In the genomic region with DNA sequence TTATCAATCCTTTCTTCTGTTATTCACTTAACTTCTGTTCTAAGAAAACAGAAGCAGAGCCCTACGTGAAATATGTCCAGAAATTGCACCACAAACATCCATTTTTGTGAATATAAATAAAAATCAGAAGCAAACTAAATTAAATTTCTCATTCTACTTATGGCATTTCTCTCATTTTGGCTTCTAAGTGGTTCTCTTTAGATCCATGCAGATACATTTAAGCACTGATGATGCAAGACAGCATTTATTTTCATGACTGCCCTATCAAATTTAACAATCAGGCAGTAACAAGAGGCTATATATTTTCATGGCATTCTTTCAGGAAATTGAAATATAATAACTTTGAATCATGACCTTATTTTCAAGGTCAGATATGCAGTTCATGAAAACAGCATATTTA, we compare ENCODE assay signal across 18 cellular contexts.
DNase-seq lines count a peak whose midpoint lies in the region; ATAC-seq, FAIRE-seq and TF ChIP-seq lines count a peak whose summit lies in the region.
"Had no signal": no experiment of that assay in that cellular context is flagged by ENCODE, and none has a peak within 500 bp of the region (broad histone marks: within the 10 kb centered on the region; RNA-seq: fewer than 3 reads in every experiment).

No MANE protein-coding gene starts in this region.

- no peaks in the 10 kb centered on the region for H3K9me3 ChIP-seq in A673 (ENCODE audit: low read depth, low read length, poor library complexity, severe bottlenecking)
- no peaks in the 10 kb centered on the region for H3K9me3 ChIP-seq in SK-N-MC (ENCODE audit: low read depth, low read length)
- H3K9me3 ChIP-seq: Caco-2 had no signal

- H3K27ac ChIP-seq in A673 (ENCODE audit: low read depth, low read length, poor library complexity, severe bottlenecking), result peak overlapping the region; percentile 0
- H3K27ac ChIP-seq in SK-N-MC, result 0 out of 2 replicates have a peak overlapping the region, but pooled peaks have one; percentile 38
- H3K27ac ChIP-seq: A549 had no signal

- no peak overlapping the region for H3K9ac ChIP-seq in SK-N-MC (ENCODE audit: insufficient read length)

- no peak for TF ChIP-seq CTCF in A673 (conservative IDR thresholded peaks at IDR 0.05; ENCODE audit: low read depth, low read length)

- no TSS peak for BruUV-seq in A673 (replicated peaks; lab: Mats Ljungman, UMichigan)

- no peak for TF ChIP-seq POLR2A in GM12891 (IDR thresholded peaks at IDR 0.05; ENCODE audit: low read depth, low read length)

- no peaks in the 10 kb centered on the region for H3K4me1 ChIP-seq in A673 (ENCODE audit: insufficient read depth, low read length, poor library complexity, severe bottlenecking)
- H3K4me1 ChIP-seq: A549, Caco-2 had no signal

- no peaks in the 10 kb centered on the region for H3K27me3 ChIP-seq in A673 (replicated peaks; ENCODE audit: insufficient read depth, low read depth, low read length, poor library complexity)

- H3K4me3 ChIP-seq in A673 (ENCODE audit: low read depth, low read length, poor library complexity, severe bottlenecking) (no peak overlapping the region), SK-N-MC (peak overlapping the region; percentile 34)
- H3K4me3 ChIP-seq: A549, GM23338 had no signal

- DNase-seq in A673 (ENCODE audit: low spot score), result no peak
- peak; percentile 41 for DNase-seq in NCI-H69 (lab: John Stamatoyannopoulos, UW)
- DNase-seq in SK-N-MC (ENCODE audit: low read depth, low spot score), result no peak
- no peak for DNase-seq in GM12891 (ENCODE audit: insufficient read length, low spot score)
- DNase-seq in kidney glomerular epithelial cell (lab: John Stamatoyannopoulos, UW), result no peak
- DNase-seq: 8988T; C1 segment of cervical spinal cord; Caco-2; CD4-positive, CD25-positive, alpha-beta regulatory T cell; CD8-positive, alpha-beta T cell; DMS153; DND-41; H9 had no signal

- H3K36me3 ChIP-seq in A673 (ENCODE audit: insufficient read depth, low read length, poor library complexity, severe bottlenecking) (no peaks in the 10 kb centered on the region), SK-N-MC (ENCODE audit: insufficient read depth, low read length) (no peaks in the 10 kb centered on the region)

- no peak for FAIRE-seq in GM12891 (lab: Jason Lieb, UNC)
- FAIRE-seq: A549, G401.6 had no signal

- CTCF ChIA-PET in A673 (lab: Charles Lee), result no interaction called here

- POLR2A ChIA-PET in A673 (lab: Charles Lee; ENCODE audit: low non-redundant PET), result no interaction called here

- intact Hi-C loops in A673 (cut with micrococcal nuclease; ENCODE audit: unreplicated experiment), result no loop called here

- ATAC-seq in esophagus mucosa, result no peak
- ATAC-seq: A549; CD8-positive, alpha-beta T cell; GM23338; HCT116 had no signal

TF ChIP-seq in GM12891, 5 proteins besides CTCF, POLR2A, EP300 and RAD21:
- TF ChIP-seq POU2F2 (IDR thresholded peaks at IDR 0.05; ENCODE audit: low read depth, low read length), result no peak
- no peak for TF ChIP-seq SPI1 (IDR thresholded peaks at IDR 0.05; ENCODE audit: low read depth, low read length)
- no peak for TF ChIP-seq POLR2AphosphoS5 (IDR thresholded peaks at IDR 0.05; ENCODE audit: low read depth, low read length)
- TF ChIP-seq TAF1 (IDR thresholded peaks at IDR 0.05; ENCODE audit: low read depth, low read length), result no peak
- no peak for TF ChIP-seq PAX5 (IDR thresholded peaks at IDR 0.05; ENCODE audit: insufficient read depth, low read length, severe bottlenecking)
